8 cellular contexts compared by ENCODE assay signal in genomic region chr17:16442141-16442540, GRCh38. TPM values are rescaled to one million over a fixed set of nuclear protein-coding genes. Genes with fewer than 3 reads are reported as not detected.
DNase-seq lines count a peak whose midpoint lies in the region; ATAC-seq and TF ChIP-seq lines count a peak whose summit lies in the region.

No MANE protein-coding gene starts in this region.

- H3K4me3 Mint-ChIP-seq in Caco-2 (ENCODE audit: unreplicated experiment), result peak overlapping the region; percentile 86
- peak overlapping the region; percentile 99 for H3K4me3 Mint-ChIP-seq in WTC11
- peak overlapping the region in 3 of 5 donors; percentile 20 to 49 (median 40) for H3K4me3 Mint-ChIP-seq in immature natural killer cell

- BruUV-seq in Caco-2 (replicated peaks; lab: Mats Ljungman, UMichigan), result no TSS peak

- 93 to 94% methylated on average over 1 of the region's 1 CpG for WGBS in thyroid gland, 2 donors

- H3K27ac ChIP-seq in thyroid gland, result peak overlapping the region in 1 of 3 donors; percentile 37

- H3K36me3 Mint-ChIP-seq in Caco-2 (ENCODE audit: insufficient read depth, unreplicated experiment), result peaks cover 93% of the 10 kb centered on the region
- H3K36me3 Mint-ChIP-seq in WTC11, result peaks cover 52% of the 10 kb centered on the region
- H3K36me3 Mint-ChIP-seq in immature natural killer cell, result peaks cover 3 to 13% (median 8%) of the 10 kb centered on the region in 3 donors

- H3K27ac Mint-ChIP-seq in Caco-2 (ENCODE audit: unreplicated experiment) (peak overlapping the region; percentile 80), WTC11 (peak overlapping the region; percentile 95), immature natural killer cell (peak overlapping the region in 5 of 6 donors; percentile 27 to 78 (median 45))

- H3K9me3 ChIP-seq in Caco-2, result no peaks in the 10 kb centered on the region
- no peaks in the 10 kb centered on the region for H3K9me3 ChIP-seq in thyroid gland

- H3K27me3 ChIP-seq in Caco-2 (replicated peaks; ENCODE audit: control insufficient read depth, insufficient read depth, low read length), result no peaks in the 10 kb centered on the region
- H3K27me3 ChIP-seq in thyroid gland, result no peaks in the 10 kb centered on the region

- TF ChIP-seq CTCF in Caco-2 (IDR thresholded peaks at IDR 0.05; ENCODE audit: insufficient read depth in 1 of 2, low read depth in 1 of 2, low read length in 1 of 2, severe bottlenecking in 1 of 2, unreplicated experiment in 1 of 2) (no peak), WTC11 (IDR thresholded peaks at IDR 0.05) (no peak), thyroid gland (IDR thresholded peaks at IDR 0.05) (no peak)

- no peak for ATAC-seq in WTC11
- no peak for ATAC-seq in HG02678 (IDR thresholded peaks at IDR 0.05; ENCODE audit: unreplicated experiment)

- H3K9me3 Mint-ChIP-seq in Caco-2 (ENCODE audit: unreplicated experiment), result no peaks in the 10 kb centered on the region
- no peaks in the 10 kb centered on the region for H3K9me3 Mint-ChIP-seq in WTC11
- no peaks in the 10 kb centered on the region for H3K9me3 Mint-ChIP-seq in immature natural killer cell

- H3K4me3 ChIP-seq in Caco-2 (ENCODE audit: low read depth, low read length), result no peak overlapping the region
- no peak overlapping the region for H3K4me3 ChIP-seq in Jurkat, Clone E6-1 (ENCODE audit: low read length)
- no peak overlapping the region for H3K4me3 ChIP-seq in thyroid gland (replicated peaks in 1 of 3)

- H3K4me1 Mint-ChIP-seq in Caco-2 (ENCODE audit: low read depth, unreplicated experiment) (peaks cover 19% of the 10 kb centered on the region), WTC11 (peaks cover 62% of the 10 kb centered on the region), immature natural killer cell (peaks cover 37 to 57% of the 10 kb centered on the region in 2 donors)

- intact Hi-C loops in Caco-2 (cut with micrococcal nuclease; ENCODE audit: unreplicated experiment) (loop anchor here (5.0 kb wide), 1 partner anchor 155 kb away; no protein-coding TSS in a partner anchor), thyroid gland (cut with DNase I) (no loop called here)

- DNase-seq in Caco-2 (no peak), WTC11 (ENCODE audit: low spot score) (no peak), immature natural killer cell (no peak), thyroid gland (no peak), COR-L47 (lab: John Stamatoyannopoulos, UW) (no peak)
- DNase-seq in Jurkat, Clone E6-1 (ENCODE audit: low read depth, low spot score), result peak; percentile 41
- no peak for DNase-seq in activated CD4-positive, CD25-positive, alpha-beta regulatory T cell treated with anti-CD3 and anti-CD28 coated beads, Interleukin-2, amount 50 U/mL, for 72 hours

- peaks cover 25% of the 10 kb centered on the region for H3K36me3 ChIP-seq in Caco-2 (ENCODE audit: control insufficient read depth, insufficient read depth, low read length)
- peaks cover 17 to 23% of the 10 kb centered on the region in 2 donors for H3K36me3 ChIP-seq in thyroid gland

- TF ChIP-seq POLR2A in thyroid gland (IDR thresholded peaks at IDR 0.05), result no peak

- H3K4me1 ChIP-seq in Caco-2 (peaks cover 47% of the 10 kb centered on the region), thyroid gland (peaks cover 48 to 51% of the 10 kb centered on the region in 2 donors)

- CTCF ChIA-PET in Caco-2 (lab: Charles Lee), result interaction anchor here (1.1 kb wide), 1 partner anchor 14 kb away, joined by 3 read pairs; no protein-coding TSS in a partner anchor
- CTCF ChIA-PET in WTC11 (lab: Charles Lee), result interaction anchor here (0.7 to 3.8 kb wide), 5 partner anchors 11 to 79 kb away, joined by 3 to 20 read pairs (median 7); partner anchors contain the start of gene UBB

- no peaks in the 10 kb centered on the region for H3K27me3 Mint-ChIP-seq in Caco-2 (ENCODE audit: insufficient read depth, unreplicated experiment)
- no peaks in the 10 kb centered on the region for H3K27me3 Mint-ChIP-seq in WTC11 (ENCODE audit: low read depth)
- H3K27me3 Mint-ChIP-seq in immature natural killer cell (ENCODE audit: low read depth in 3 of 3), result peaks cover 6 to 12% (median 7%) of the 10 kb centered on the region in 3 donors

- POLR2A ChIA-PET in Caco-2 (lab: Charles Lee), result interaction anchor here (1.3 kb wide), 1 partner anchor 579 kb away, joined by 5 read pairs; no protein-coding TSS in a partner anchor
- POLR2A ChIA-PET in WTC11 (lab: Charles Lee), result interaction anchor here (1.0 to 1.6 kb wide), 5 partner anchors 19 to 94 kb away, joined by 3 to 4 read pairs (median 4); no protein-coding TSS in a partner anchor

TF ChIP-seq in WTC11, 78 proteins besides CTCF, POLR2A, EP300 and RAD21 (continues in another document):
- TF ChIP-seq SMAD3 (CRISPR knock-in tag; IDR thresholded peaks at IDR 0.05; ENCODE audit: borderline replicate concordance), result no peak
- no peak for TF ChIP-seq MYBL2 (CRISPR knock-in tag; IDR thresholded peaks at IDR 0.05)
- no peak for TF ChIP-seq ATF2 (CRISPR knock-in tag; IDR thresholded peaks at IDR 0.05; ENCODE audit: borderline replicate concordance, low read depth)
- TF ChIP-seq ZNF263 (CRISPR knock-in tag; IDR thresholded peaks at IDR 0.05; ENCODE audit: low read depth), result no peak
- no peak for TF ChIP-seq MAX (CRISPR knock-in tag; IDR thresholded peaks at IDR 0.05)
- no peak for TF ChIP-seq ATF3 (CRISPR knock-in tag; conservative IDR thresholded peaks at IDR 0.05)
- TF ChIP-seq GRHL2 (CRISPR knock-in tag; IDR thresholded peaks at IDR 0.05; ENCODE audit: insufficient replicate concordance, severe bottlenecking), result no peak
- TF ChIP-seq ZNF416 (CRISPR knock-in tag; IDR thresholded peaks at IDR 0.05), result peak; percentile 75; the same call in 1 of the 2 replicates
- TF ChIP-seq JUN (CRISPR knock-in tag; IDR thresholded peaks at IDR 0.05), result no peak
- no peak for TF ChIP-seq MXD4 (CRISPR knock-in tag; IDR thresholded peaks at IDR 0.05; ENCODE audit: borderline replicate concordance)
- TF ChIP-seq PRRX2 (CRISPR knock-in tag; IDR thresholded peaks at IDR 0.05), result 0 out of 2 replicates have a peak, but pooled peaks have one; percentile 52
- no peak for TF ChIP-seq E2F5 (CRISPR knock-in tag; IDR thresholded peaks at IDR 0.05)
- TF ChIP-seq SMAD4 (CRISPR knock-in tag; IDR thresholded peaks at IDR 0.05), result no peak

RNA-seq across cellular contexts. Expression of gene TRPV2, which starts 26.8 kb away (rescaled TPM):
- 0.28 and 0.41 TPM in 2 replicates for total RNA-seq in Caco-2 (2022)
- polyA plus RNA-seq in Jurkat, Clone E6-1 (2012; ENCODE audit: insufficient read depth, insufficient read length), result 43.1 TPM
- total RNA-seq in WTC11 (2021), result 3.5 to 4.9 TPM (median 4.3 TPM) in 3 replicates
- polyA plus RNA-seq in immature natural killer cell, result 100 to 1,000 TPM; 151 to 206 (median 202) TPM
- 10 to 100 TPM in 1 of 4 donors, 1 to 10 TPM in 3; 3.2 to 12.5 (median 6.5) TPM for total RNA-seq in thyroid gland

RNA-seq across cellular contexts. Expression of gene LRRC75A, which starts 49.9 kb away (rescaled TPM):
- total RNA-seq in Caco-2 (2022), result 4.0 and 4.5 TPM in 2 replicates
- polyA plus RNA-seq in Jurkat, Clone E6-1 (2012; ENCODE audit: insufficient read depth, insufficient read length), result 8.6 TPM
- total RNA-seq in WTC11 (2021), result 13.7 to 22.9 TPM (median 14.7 TPM) in 3 replicates
- polyA plus RNA-seq in immature natural killer cell, result 1 to 10 TPM in 2 of 3 donors, under 1 TPM in 1; 0.93 to 2.1 (median 1.3) TPM
- 10 to 100 TPM in 1 of 4 donors, 1 to 10 TPM in 3; 4.0 to 16.7 (median 7.8) TPM for total RNA-seq in thyroid gland

Comparison
In these comparisons a context has a peak if more than half of its experiments do, and no peak if none do; other contexts are left out.
1. H3K27ac Mint-ChIP-seq: peak in every context shown above with its lines; median percentile 95 in WTC11; 80 in Caco-2; 45 in immature natural killer cell.
2. H3K4me3 Mint-ChIP-seq: peak in every context shown above with its lines; median percentile 99 in WTC11; 86 in Caco-2; 40 in immature natural killer cell.